ENCODE assay signal across 20 cellular contexts in genomic region chrX:2642791-2643190, GRCh38.
"Had no signal": no experiment of that assay in that cellular context is flagged by ENCODE, and none has a peak within 500 bp of the region (broad histone marks: within the 10 kb centered on the region; RNA-seq: fewer than 3 reads in every experiment).

No MANE protein-coding gene starts in this region.

- H3K27ac ChIP-seq: breast epithelium, epithelial cell of prostate, foreskin keratinocyte, lower lobe of right lung, neutrophil, parathyroid adenoma, right lobe of liver, thyroid gland had no signal

- H3K4me3 Mint-ChIP-seq: activated T-helper 1 cell treated with anti-CD3 and anti-CD28 coated beads, Interleukin-12 subunit alpha, Interleukin-12 subunit beta, Interleukin-2, Interleukin-4 antibody, amounts not matched to agents 30 ng/mL and 10 ng/mL and 1 ng/mL, durations not matched to agents 14 hours and 24 hours and 36 hours; naive thymus-derived CD8-positive, alpha-beta T cell; T-helper 2 cell treated with Interferon-gamma antibody and Interleukin-4, amounts not matched to agents 5 μg/mL and 100 μg/mL, for 36 hours had no signal

- H3K27me3 Mint-ChIP-seq: naive thymus-derived CD8-positive, alpha-beta T cell had no signal

- DNase-seq: activated CD4-positive, alpha-beta T cell treated with anti-CD3 and anti-CD28 coated beads for 48 hours; activated CD8-positive, alpha-beta memory T cell treated with anti-CD3 and anti-CD28 coated beads for 24 hours; activated naive CD4-positive, alpha-beta T cell; aorta; dermis blood vessel endothelial cell; effector memory CD4-positive, alpha-beta T cell; foreskin keratinocyte; hypothalamus; lower lobe of right lung; naive thymus-derived CD8-positive, alpha-beta T cell; right lobe of liver; stimulated activated CD4-positive, alpha-beta T cell treated with anti-CD3 and anti-CD28 coated beads, Interleukin-4, amount 100 ng/mL, for 1 hour; thyroid gland had no signal

- H3K27me3 ChIP-seq: breast epithelium, foreskin keratinocyte, neutrophil, right lobe of liver, thyroid gland had no signal

- H3K79me2 ChIP-seq: parathyroid adenoma had no signal

- H3K9me3 Mint-ChIP-seq: activated T-helper 1 cell treated with anti-CD3 and anti-CD28 coated beads, Interleukin-12 subunit alpha, Interleukin-12 subunit beta, Interleukin-2, Interleukin-4 antibody, amounts not matched to agents 30 ng/mL and 10 ng/mL and 1 ng/mL, durations not matched to agents 14 hours and 24 hours and 36 hours; naive thymus-derived CD8-positive, alpha-beta T cell; T-helper 2 cell treated with Interferon-gamma antibody and Interleukin-4, amounts not matched to agents 5 μg/mL and 100 μg/mL, for 36 hours had no signal

- H3K4me3 ChIP-seq: breast epithelium, lower lobe of right lung, right lobe of liver, smooth muscle cell, thyroid gland had no signal

- H2AFZ ChIP-seq: parathyroid adenoma had no signal

- H3K4me2 ChIP-seq: smooth muscle cell had no signal

- H3K9ac ChIP-seq: parathyroid adenoma had no signal

- H3K4me1 ChIP-seq: breast epithelium, foreskin keratinocyte, lower lobe of right lung, parathyroid adenoma, right lobe of liver, thyroid gland had no signal

- H3K36me3 ChIP-seq: breast epithelium, right lobe of liver, thyroid gland had no signal

- H3K9me3 ChIP-seq: breast epithelium, lower lobe of right lung, neutrophil, right lobe of liver, thyroid gland had no signal

- H3K27ac Mint-ChIP-seq: T-helper 2 cell treated with Interferon-gamma antibody and Interleukin-4, amounts not matched to agents 5 μg/mL and 100 μg/mL, for 36 hours had no signal

- ATAC-seq: foreskin keratinocyte; lower lobe of right lung; naive thymus-derived CD8-positive, alpha-beta T cell; right lobe of liver had no signal
